ENCODE assay signal across 8 cellular contexts in genomic region chrX:48958635-48959094, GRCh38.
DNase-seq lines count a peak whose midpoint lies in the region; ATAC-seq and TF ChIP-seq lines count a peak whose summit lies in the region.

No MANE protein-coding gene starts in this region.

- no peaks in the 10 kb centered on the region for H3K27me3 ChIP-seq in muscle layer of duodenum (ENCODE audit: low read depth, low read length)

- H3K36me3 ChIP-seq in muscle layer of duodenum (ENCODE audit: control insufficient read depth in 1 of 2, insufficient read depth in 2 of 2, low read length in 2 of 2): peaks cover 4 to 9% of the 10 kb centered on the region in 2 donors

- ATAC-seq in HG03097 (IDR thresholded peaks at IDR 0.05; ENCODE audit: low FRiP score, unreplicated experiment) (no peak), HG02973 (IDR thresholded peaks at IDR 0.05; ENCODE audit: unreplicated experiment) (no peak), HG02642 (IDR thresholded peaks at IDR 0.05; ENCODE audit: poor library complexity, unreplicated experiment) (no peak)

- POLR2A ChIA-PET in HEK293T (lab: Yijun Ruan, JAX): interaction anchor here (0.8 to 2.3 kb wide), 15 partner anchors 9 to 197 kb away, joined by 3 to 14 read pairs (median 5); partner anchors contain the start of genes GRIPAP1, KCND1, SLC35A2 and TFE3

- no peaks in the 10 kb centered on the region for H3K9me3 ChIP-seq in muscle layer of duodenum (ENCODE audit: control insufficient read depth in 1 of 2, low read length in 2 of 2)

- H3K4me1 ChIP-seq in muscle layer of duodenum (ENCODE audit: control insufficient read depth in 1 of 2, insufficient read depth in 2 of 2, low read length in 2 of 2): peaks cover 0 to 33% of the 10 kb centered on the region in 2 donors

- CTCF ChIA-PET in HEK293T (lab: Yijun Ruan, JAX): interaction anchor here (0.6 kb wide), 1 partner anchor 15 kb away, joined by 3 read pairs; no protein-coding TSS in a partner anchor

- TF ChIP-seq CTCF in AG09319 (IDR thresholded peaks at IDR 0.05; ENCODE audit: low read depth, low read length): no peak
- TF ChIP-seq CTCF in VCaP (conservative IDR thresholded peaks at IDR 0.05): no peak

- peak; percentile 35 for DNase-seq in AG09319 (ENCODE audit: extremely low read depth, low read depth)
- DNase-seq in HEK293T (ENCODE audit: extremely low spot score): no peak
- DNase-seq in epithelial cell of prostate (ENCODE audit: low read depth, low spot score): peak; percentile 8

- H3K27ac ChIP-seq in VCaP (peak overlapping the region; percentile 83), epithelial cell of prostate (peak overlapping the region; percentile 91), muscle layer of duodenum (ENCODE audit: low read length) (peak overlapping the region; percentile 91)

- H3K4me3 ChIP-seq in muscle layer of duodenum (ENCODE audit: low read depth in 1 of 2, low read length in 2 of 2): peak overlapping the region; percentile 42 to 53

TF ChIP-seq in HEK293T, 16 proteins besides CTCF, POLR2A, EP300 and RAD21:
- TF ChIP-seq ARNT (IDR thresholded peaks at IDR 0.05) (no peak), ZNF384 (IDR thresholded peaks at IDR 0.05) (peak; percentile 99), BHLHE40 (IDR thresholded peaks at IDR 0.05; ENCODE audit: borderline replicate concordance) (no peak), FOXA1 (IDR thresholded peaks at IDR 0.05) (no peak), TARDBP (IDR thresholded peaks at IDR 0.05) (no peak)
